In genomic region chr2:74482801-74483674, GRCh38 we compare ENCODE assay signal across 8 cellular contexts. TPM values are rescaled to one million over a fixed set of nuclear protein-coding genes. Genes with fewer than 3 reads are reported as not detected.
DNase-seq lines count a peak whose midpoint lies in the region; TF ChIP-seq lines count a peak whose summit lies in the region.

A gene with protein sequence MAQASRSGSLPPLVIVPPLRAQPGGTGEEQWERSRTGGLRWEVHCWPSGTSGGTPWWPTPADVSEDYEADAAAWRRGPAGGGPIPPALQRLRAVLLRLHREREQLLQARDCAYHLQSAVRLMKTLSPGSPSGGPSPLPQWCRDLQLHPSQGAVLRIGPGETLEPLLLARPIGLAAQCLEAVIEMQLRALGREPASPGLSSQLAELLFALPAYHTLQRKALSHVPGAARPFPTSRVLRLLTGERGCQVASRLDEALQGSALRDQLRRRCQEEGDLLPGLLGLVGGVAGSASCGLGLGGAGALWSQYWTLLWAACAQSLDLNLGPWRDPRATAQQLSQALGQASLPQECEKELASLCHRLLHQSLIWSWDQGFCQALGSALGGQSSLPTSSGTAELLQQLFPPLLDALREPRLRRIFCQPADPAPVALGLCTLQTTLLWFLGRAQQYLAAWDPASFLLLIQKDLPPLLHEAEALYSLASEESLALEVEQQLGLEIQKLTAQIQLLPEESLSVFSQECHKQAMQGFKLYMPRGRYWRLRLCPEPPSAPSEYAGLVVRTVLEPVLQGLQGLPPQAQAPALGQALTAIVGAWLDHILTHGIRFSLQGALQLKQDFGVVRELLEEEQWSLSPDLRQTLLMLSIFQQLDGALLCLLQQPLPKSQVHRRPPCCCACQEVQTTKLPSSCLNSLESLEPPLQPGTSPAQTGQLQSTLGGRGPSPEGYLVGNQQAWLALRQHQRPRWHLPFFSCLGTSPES (minus strand): TSS chr2:74482998. CDS start chr2:74482837, 161 bp downstream.
Gene TTC31 (plus strand): TSS chr2:74483081. CDS start chr2:74483096, 15 bp downstream.

- peak within 1 kb of the TSS; percentile 86 for H3K4me3 Mint-ChIP-seq in endodermal cell
- peak within 1 kb of the TSS; percentile 100 for H3K4me3 Mint-ChIP-seq in mesothelial cell of epicardium

- no peaks in the 10 kb centered on the region for H3K27me3 Mint-ChIP-seq in endodermal cell (ENCODE audit: insufficient read depth)
- no peaks in the 10 kb centered on the region for H3K27me3 Mint-ChIP-seq in mesothelial cell of epicardium (ENCODE audit: low read depth)

- peaks cover 17% of the 10 kb centered on the region for H3K36me3 ChIP-seq in endodermal cell (ENCODE audit: control insufficient read depth, insufficient read depth, low read length)

- TF ChIP-seq CTCF in GM20000 (IDR thresholded peaks at IDR 0.05; ENCODE audit: extremely low read depth, missing control alignments), result peak; percentile 86
- TF ChIP-seq CTCF in endodermal cell (conservative IDR thresholded peaks at IDR 0.05), result peak; percentile 93
- peak; percentile 67 for TF ChIP-seq CTCF in mesothelial cell of epicardium (IDR thresholded peaks at IDR 0.05; ENCODE audit: unreplicated experiment)

- in situ Hi-C loops in Caki2 (cut with HindIII; ENCODE audit: low pct_unique_long_range_greater_than_20kb, low sequenced_read_pairs), result no loop called here

- no peaks in the 10 kb centered on the region for H3K27me3 ChIP-seq in endodermal cell (ENCODE audit: control insufficient read depth, insufficient read depth, low read length, poor library complexity, severe bottlenecking)

- peak within 1 kb of the TSS; percentile 96 for H3K4me3 ChIP-seq in endodermal cell (ENCODE audit: low read length)

- no peaks in the 10 kb centered on the region for H3K9me3 ChIP-seq in endodermal cell (ENCODE audit: control insufficient read depth, low read length)

- DNase-seq in Caki2 (ENCODE audit: low read depth), result peak; percentile 95
- DNase-seq in GM20000 (ENCODE audit: low spot score), result peak; percentile 93
- peak; percentile 96 for DNase-seq in HT-29 (ENCODE audit: low spot score)
- DNase-seq in NOMO-1 treated with dmso at 0.1 percent for 144 hours (lab: John Stamatoyannopoulos, UW; ENCODE audit: unreplicated experiment), result peak; percentile 92
- DNase-seq in activated CD8-positive, alpha-beta memory T cell treated with anti-CD3 and anti-CD28 coated beads for 48 hours (ENCODE audit: low read depth in 2 of 3, low spot score in 2 of 3), result peak; percentile 74 to 83 (median 77)
- peak; percentile 98 for DNase-seq in endodermal cell
- DNase-seq in mesothelial cell of epicardium (ENCODE audit: low spot score in 2 of 2, unreplicated experiment in 2 of 2), result peak; percentile 75 to 93
- peak; percentile 86 to 87 for DNase-seq in stimulated activated CD8-positive, alpha-beta memory T cell treated with anti-CD3 and anti-CD28 coated beads, Interleukin-15, amount 100 ng/mL, for 48 hours (ENCODE audit: low read depth in 2 of 2)

- no peaks in the 10 kb centered on the region for H3K9me3 Mint-ChIP-seq in endodermal cell
- H3K9me3 Mint-ChIP-seq in mesothelial cell of epicardium, result no peaks in the 10 kb centered on the region

- H3K4me1 Mint-ChIP-seq in endodermal cell, result peaks cover 8% of the 10 kb centered on the region
- peaks cover 18% of the 10 kb centered on the region for H3K4me1 Mint-ChIP-seq in mesothelial cell of epicardium

- H3K27ac ChIP-seq in endodermal cell (ENCODE audit: low read depth, low read length), result peak within 1 kb of the TSS; percentile 69

- H3K9ac ChIP-seq in endodermal cell (ENCODE audit: extremely low read depth, low read length, poor library complexity, severe bottlenecking), result peak within 1 kb of the TSS; percentile 78

- H3K27ac Mint-ChIP-seq in endodermal cell, result peak within 1 kb of the TSS; percentile 98
- H3K27ac Mint-ChIP-seq in mesothelial cell of epicardium, result peak within 1 kb of the TSS; percentile 99

- WGBS in endodermal cell (ENCODE audit: insufficient coverage in 1 of 2, insufficient read length in 1 of 2), 2 experiments, result 2% methylated on average over 40 to 50 of the region's 50 CpGs

- H3K36me3 Mint-ChIP-seq in endodermal cell (ENCODE audit: low read depth), result peaks cover 29% of the 10 kb centered on the region
- peaks cover 4% of the 10 kb centered on the region for H3K36me3 Mint-ChIP-seq in mesothelial cell of epicardium

- peaks cover 3% of the 10 kb centered on the region for H3K4me1 ChIP-seq in endodermal cell (ENCODE audit: control insufficient read depth, insufficient read depth, low read length)

RNA-seq across cellular contexts. Expression of the first gene that starts in this region (rescaled TPM):
- total RNA-seq in Caki2 (2014; rRNA removed; shearing (Covaris generic); ENCODE audit: low replicate concordance), result 10.7 and 15.0 TPM in 2 replicates
- total RNA-seq in HT-29 (2014; rRNA removed; shearing (Covaris generic)), result 26.7 and 31.9 TPM in 2 replicates
- total RNA-seq in endodermal cell (10 to 100 TPM; 19.0 to 24.7 TPM), mesothelial cell of epicardium (25.5 to 29.4 TPM (median 26.2 TPM) in 3 replicates)
- 10.0 TPM for polyA plus RNA-seq in endodermal cell (2013, experiment 1 of 2)
- polyA plus RNA-seq in endodermal cell (2013, experiment 2 of 2), result 11.4 TPM

RNA-seq across cellular contexts. Expression of gene TTC31, which starts in this region (rescaled TPM):
- total RNA-seq in Caki2 (2014; rRNA removed; shearing (Covaris generic); ENCODE audit: low replicate concordance), result 10.6 and 19.9 TPM in 2 replicates
- 12.8 and 13.4 TPM in 2 replicates for total RNA-seq in HT-29 (2014; rRNA removed; shearing (Covaris generic))
- total RNA-seq in endodermal cell (10 to 100 TPM; 31.5 to 32.4 TPM), mesothelial cell of epicardium (26.1 to 27.3 TPM (median 26.1 TPM) in 3 replicates)
- 26.4 TPM for polyA plus RNA-seq in endodermal cell (2013, experiment 1 of 2)
- 22.2 TPM for polyA plus RNA-seq in endodermal cell (2013, experiment 2 of 2)

Comparison
In these comparisons a context has a peak if more than half of its experiments do, and no peak if none do; other contexts are left out.
1. Peak in every context shown above with its lines: DNase-seq, H3K4me3 ChIP-seq and H3K27ac ChIP-seq.